In the genomic region with DNA sequence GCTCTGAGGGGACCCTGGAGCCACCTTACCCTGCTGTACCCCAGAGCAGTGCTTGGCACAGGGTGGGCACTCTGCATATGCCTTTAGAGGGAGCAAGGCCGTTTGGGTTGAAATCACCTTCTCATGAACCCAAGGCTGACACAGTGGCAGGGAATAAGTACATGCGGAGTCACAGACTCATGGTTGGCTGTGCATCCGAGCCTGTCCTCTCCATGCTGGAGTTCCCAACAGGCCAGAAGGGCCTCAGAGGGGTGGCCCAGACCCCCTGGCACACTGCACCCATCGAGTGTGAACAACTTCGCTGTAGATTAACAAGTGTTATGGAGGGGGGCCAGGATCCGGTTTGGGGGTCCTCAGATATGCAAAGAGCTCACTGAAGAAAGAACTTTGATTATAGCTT, we compare ENCODE assay signal across 23 cellular contexts. TPM values are rescaled to one million over a fixed set of nuclear protein-coding genes. Genes with fewer than 3 reads are reported as not detected.
DNase-seq lines count a peak whose midpoint lies in the region; ATAC-seq and TF ChIP-seq lines count a peak whose summit lies in the region.
"Had no signal": no experiment of that assay in that cellular context is flagged by ENCODE, and none has a peak within 500 bp of the region (broad histone marks: within the 10 kb centered on the region; RNA-seq: fewer than 3 reads in every experiment).

No MANE protein-coding gene starts in this region.

- H3K4me1 ChIP-seq in aorta (ENCODE audit: control insufficient read depth in 1 of 2, insufficient read depth in 2 of 2, low read length in 2 of 2) (no peaks in the 10 kb centered on the region), PC-9 (replicated peaks; ENCODE audit: insufficient read depth) (no peaks in the 10 kb centered on the region)
- H3K4me1 ChIP-seq: A549, BE2C had no signal

- BruUV-seq in PC-9 (replicated peaks; lab: Mats Ljungman, UMichigan) = no TSS peak

- H4K20me1 ChIP-seq in PC-9 (ENCODE audit: insufficient read depth) = no peaks in the 10 kb centered on the region

- ATAC-seq in memory B cell (ENCODE audit: low read depth) (no peak), aorta (ENCODE audit: low FRiP score) (no peak)
- ATAC-seq: A549 had no signal

- POLR2A ChIA-PET in PC-9 (lab: Charles Lee; ENCODE audit: unreplicated experiment) = no interaction called here

- intact Hi-C loops in aorta (cut with DNase I) = no loop called here
- intact Hi-C loops in PC-9 (cut with micrococcal nuclease; ENCODE audit: unreplicated experiment) = loop anchor here (10.0 kb wide), 1 partner anchor 156 kb away; no protein-coding TSS in a partner anchor

- no peaks in the 10 kb centered on the region for H3K79me2 ChIP-seq in PC-9 (ENCODE audit: low read depth)

- H3K36me3 ChIP-seq in aorta (ENCODE audit: control insufficient read depth in 1 of 2, insufficient read depth in 2 of 2, low read length in 1 of 2) = no peaks in the 10 kb centered on the region
- H3K36me3 ChIP-seq in PC-9 (ENCODE audit: low read depth) = no peaks in the 10 kb centered on the region
- H3K36me3 ChIP-seq: BE2C; BLaER1 treated with 17β-estradiol and CSF1 and Interleukin-3, amounts not matched to agents 10 nM and 100 nM had no signal

- H3K4me2 ChIP-seq in PC-9 = no peak overlapping the region
- H3K4me2 ChIP-seq: A549; BLaER1 treated with 17β-estradiol and CSF1 and Interleukin-3, amounts not matched to agents 10 nM and 100 nM had no signal

- H3K9me3 Mint-ChIP-seq in chondrocyte (ENCODE audit: low read depth) = peaks cover 15% of the 10 kb centered on the region
- peaks cover 35% of the 10 kb centered on the region for H3K9me3 Mint-ChIP-seq in glutamatergic neuron (ENCODE audit: unreplicated experiment)
- no peaks in the 10 kb centered on the region for H3K9me3 Mint-ChIP-seq in memory B cell

- H3K36me3 Mint-ChIP-seq in chondrocyte (ENCODE audit: low read depth) (no peaks in the 10 kb centered on the region), glutamatergic neuron (ENCODE audit: unreplicated experiment) (peaks cover 15% of the 10 kb centered on the region), memory B cell (no peaks in the 10 kb centered on the region)
- H3K36me3 Mint-ChIP-seq: CD14-positive monocyte; CD8-positive, alpha-beta memory T cell had no signal

- no peak overlapping the region for H3K27ac Mint-ChIP-seq in chondrocyte (ENCODE audit: unreplicated experiment)
- H3K27ac Mint-ChIP-seq in glutamatergic neuron (ENCODE audit: unreplicated experiment) = no peak overlapping the region
- peak overlapping the region; percentile 1 for H3K27ac Mint-ChIP-seq in memory B cell
- H3K27ac Mint-ChIP-seq: CD14-positive monocyte; CD4-positive, alpha-beta T cell; CD8-positive, alpha-beta memory T cell had no signal

- no peak overlapping the region for H2AFZ ChIP-seq in PC-9
- H2AFZ ChIP-seq: GM23248 had no signal

- H3K27me3 Mint-ChIP-seq in chondrocyte (ENCODE audit: low read depth) (peaks cover 24% of the 10 kb centered on the region), glutamatergic neuron (ENCODE audit: unreplicated experiment) (peaks cover 34% of the 10 kb centered on the region), memory B cell (peaks cover 10% of the 10 kb centered on the region)

- H3K4me3 ChIP-seq in aorta (ENCODE audit: low read length in 2 of 2) (no peak overlapping the region), PC-9 (no peak overlapping the region)
- H3K4me3 ChIP-seq: A549; BLaER1 treated with 17β-estradiol and CSF1 and Interleukin-3, amounts not matched to agents 10 nM and 100 nM; GM23248 had no signal

- peaks cover 2% of the 10 kb centered on the region for H3K9me3 ChIP-seq in aorta (ENCODE audit: control insufficient read depth, low read length)
- no peaks in the 10 kb centered on the region for H3K9me3 ChIP-seq in PC-9 (ENCODE audit: insufficient read depth, low read depth)
- H3K9me3 ChIP-seq: A549 had no signal

- DNase-seq in chondrocyte (ENCODE audit: low spot score) (peak; percentile 90), glutamatergic neuron (no peak), memory B cell (ENCODE audit: low spot score in 2 of 2) (no peak), aorta (peak; percentile 37 to 58), PC-9 (no peak), amniotic stem cell (lab: John Stamatoyannopoulos, UW) (no peak), EL (no peak)
- DNase-seq: 8988T; ACHN; AML-193; BE2C; CD4-positive, alpha-beta T cell; CD8-positive, alpha-beta memory T cell; DMS 273 treated with DMSO at 0.1 percent for 48 hours; DMS79; GF-D8; GM23248; H7; HCEC 1CT had no signal

- H3K27me3 ChIP-seq in aorta (ENCODE audit: control insufficient read depth in 1 of 2, insufficient read depth in 2 of 2, low read length in 1 of 2) (no peaks in the 10 kb centered on the region), PC-9 (ENCODE audit: insufficient read depth, low read depth) (peaks cover 88% of the 10 kb centered on the region)

- CTCF ChIA-PET in PC-9 (lab: Charles Lee) = no interaction called here

- no peaks in the 10 kb centered on the region for H3F3A ChIP-seq in PC-9 (ENCODE audit: insufficient read depth, low read depth)

- H3K27ac ChIP-seq in aorta (ENCODE audit: low read depth in 1 of 2, low read length in 2 of 2) (no peak overlapping the region), PC-9 (no peak overlapping the region)
- H3K27ac ChIP-seq: A549; BLaER1 treated with 17β-estradiol and CSF1 and Interleukin-3, amounts not matched to agents 10 nM and 100 nM; GM23248 had no signal

- H3K4me1 Mint-ChIP-seq in chondrocyte (ENCODE audit: low read depth) (no peaks in the 10 kb centered on the region), glutamatergic neuron (ENCODE audit: low read depth, unreplicated experiment) (no peaks in the 10 kb centered on the region), memory B cell (peaks cover 26% of the 10 kb centered on the region)

- no peak overlapping the region for H3K4me3 Mint-ChIP-seq in chondrocyte (ENCODE audit: unreplicated experiment)
- peak overlapping the region; percentile 21 for H3K4me3 Mint-ChIP-seq in glutamatergic neuron (ENCODE audit: unreplicated experiment)
- H3K4me3 Mint-ChIP-seq in memory B cell = no peak overlapping the region
- H3K4me3 Mint-ChIP-seq: CD14-positive monocyte; CD4-positive, alpha-beta T cell; CD8-positive, alpha-beta memory T cell had no signal

- no peaks in the 10 kb centered on the region for H3K9me2 ChIP-seq in PC-9 (ENCODE audit: insufficient read depth)

- whole genome bisulfite sequencing in aorta, 2 donors = 75 to 76% methylated on average over 6 of the region's 6 CpGs

- TF ChIP-seq CTCF in chondrocyte (IDR thresholded peaks at IDR 0.05) = no peak
- no peak for TF ChIP-seq CTCF in glutamatergic neuron (IDR thresholded peaks at IDR 0.05; ENCODE audit: partially characterized antibody, unreplicated experiment)
- no peak for TF ChIP-seq CTCF in PC-9 (conservative IDR thresholded peaks at IDR 0.05)

RNA-seq across cellular contexts. Expression of a gene that starts 21.0 kb away (rescaled TPM):
- total RNA-seq in chondrocyte (0.05 TPM in 1 of 3 replicates, not detected in the others), glutamatergic neuron (ENCODE audit: unreplicated experiment) (0.37 TPM), aorta (1 to 10 TPM; 1.6 to 3.8 TPM), PC-9 (2021) (not detected in 2 replicates)
- under 1 TPM; 0.10 to 0.25 TPM for polyA plus RNA-seq in aorta
- total RNA-seq: G401, GM23248 had no signal

Comparison
In these comparisons a context has a peak if more than half of its experiments do, and no peak if none do; other contexts are left out.
1. DNase-seq: peak in chondrocyte (single experiment) and aorta (2 of 2); none in glutamatergic neuron (single experiment), memory B cell (0 of 2), PC-9 (0 of 2), amniotic stem cell (single experiment) and EL (single experiment).